12 cellular contexts compared by ENCODE assay signal in the genomic region with DNA sequence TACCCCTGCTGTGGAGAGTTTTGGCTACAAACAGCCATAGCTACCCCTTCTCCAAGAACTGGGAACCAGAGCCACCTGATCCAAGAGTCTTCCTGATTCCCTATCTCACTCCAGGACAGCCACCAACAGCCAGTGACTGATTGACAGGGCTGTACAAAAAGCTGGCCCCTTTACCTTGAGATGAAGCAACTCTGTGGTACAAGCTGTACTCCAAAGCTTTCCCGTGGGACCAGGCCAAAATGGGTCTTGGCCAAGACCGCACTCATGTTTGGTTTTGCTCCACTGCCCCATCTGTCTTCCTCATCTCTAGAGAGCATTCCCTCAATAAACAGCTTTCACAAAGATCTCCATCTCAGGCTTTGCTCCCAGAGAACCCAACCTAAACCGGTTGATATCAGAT. TPM values are rescaled to one million over a fixed set of nuclear protein-coding genes. Genes with fewer than 3 reads are reported as not detected.
DNase-seq lines count a peak whose midpoint lies in the region; ATAC-seq lines count a peak whose summit lies in the region.
"Had no signal": no experiment of that assay in that cellular context is flagged by ENCODE, and none has a peak within 500 bp of the region (broad histone marks: within the 10 kb centered on the region; RNA-seq: fewer than 3 reads in every experiment).

No MANE protein-coding gene starts in this region.

- no peaks in the 10 kb centered on the region for H3K4me1 ChIP-seq in trophoblast cell (ENCODE audit: control insufficient read depth in 1 of 2, insufficient read depth in 2 of 2, low read length in 2 of 2)

- peaks cover 72% of the 10 kb centered on the region for H3K4me1 Mint-ChIP-seq in T-helper 17 cell

- no peak overlapping the region for H4K12ac ChIP-seq in trophoblast cell (ENCODE audit: low read depth, low read length)

- H3K27ac ChIP-seq in trophoblast cell (ENCODE audit: low read depth, low read length) = no peak overlapping the region

- H3K4me3 Mint-ChIP-seq in T-helper 17 cell = no peak overlapping the region
- H3K4me3 Mint-ChIP-seq: effector memory CD8-positive, alpha-beta T cell; IgD-negative memory B cell had no signal

- peak overlapping the region; percentile 96 for H3K27ac Mint-ChIP-seq in T-helper 17 cell
- H3K27ac Mint-ChIP-seq: effector memory CD8-positive, alpha-beta T cell; IgD-negative memory B cell had no signal

- no peak overlapping the region for H3K9ac ChIP-seq in trophoblast cell (ENCODE audit: low read length)

- no peak overlapping the region for H3K4me2 ChIP-seq in trophoblast cell (ENCODE audit: low read length)

- H3K9me3 ChIP-seq in T-helper 17 cell (ENCODE audit: control insufficient read depth, low read length, poor library complexity, severe bottlenecking) = no peaks in the 10 kb centered on the region
- no peaks in the 10 kb centered on the region for H3K9me3 ChIP-seq in trophoblast cell (ENCODE audit: insufficient read depth, low read depth, low read length)

- no peak overlapping the region for H3K14ac ChIP-seq in trophoblast cell (ENCODE audit: low read length)

- H3K27me3 Mint-ChIP-seq in T-helper 17 cell = no peaks in the 10 kb centered on the region
- H3K27me3 Mint-ChIP-seq: effector memory CD8-positive, alpha-beta T cell had no signal

- DNase-seq in DMS 273 treated with DMSO at 0.1 percent for 48 hours (lab: John Stamatoyannopoulos, UW) (peak; percentile 73), T-helper 17 cell (no peak), left ventricle myocardium superior (peak; percentile 85), superior temporal gyrus (ENCODE audit: extremely low spot score) (peak; percentile 35), trophoblast cell (no peak)
- no peak for DNase-seq in stimulated activated CD4-positive, alpha-beta T cell treated with anti-CD3 and anti-CD28 coated beads, Interleukin-2, amount 100 ng/mL, for 48 hours
- DNase-seq: effector memory CD8-positive, alpha-beta T cell; NCI-H2081 treated with DMSO at 0.1 percent for 48 hours; T-helper 9 cell had no signal

- no peak overlapping the region for H2BK120ac ChIP-seq in trophoblast cell (ENCODE audit: insufficient read depth, low read length, poor library complexity)

- intact Hi-C loops in left ventricle myocardium superior (cut with micrococcal nuclease) = loop anchor here (10.0 kb wide), 1 partner anchor 58 kb away; no protein-coding TSS in a partner anchor

- no peaks in the 10 kb centered on the region for H3K79me2 ChIP-seq in trophoblast cell (ENCODE audit: control insufficient read depth, insufficient read depth, low read length, poor library complexity)

- WGBS in trophoblast cell (ENCODE audit: extremely low coverage, insufficient coverage, insufficient read length) = no CpG with 5 or more reads among the region's 3 CpGs

- H3K18ac ChIP-seq in trophoblast cell (ENCODE audit: low read length) = no peak overlapping the region

- H2BK12ac ChIP-seq in trophoblast cell (ENCODE audit: low read length) = no peak overlapping the region

- H3K36me3 ChIP-seq in trophoblast cell (ENCODE audit: control insufficient read depth in 1 of 2, insufficient read depth in 2 of 2, low read length in 2 of 2) = no peaks in the 10 kb centered on the region

- no peak overlapping the region for H3K4me3 ChIP-seq in trophoblast cell (ENCODE audit: low read depth, low read length)

- no peak overlapping the region for H2AK5ac ChIP-seq in trophoblast cell (ENCODE audit: low read length)

- H2BK5ac ChIP-seq in trophoblast cell (ENCODE audit: low read depth, low read length, poor library complexity) = no peak overlapping the region

- no peak overlapping the region for H3K4ac ChIP-seq in trophoblast cell (ENCODE audit: low read depth, low read length)

- no peak overlapping the region for H3K23ac ChIP-seq in trophoblast cell (ENCODE audit: low read length)

- H3K36me3 Mint-ChIP-seq in T-helper 17 cell (ENCODE audit: low read depth) = no peaks in the 10 kb centered on the region
- H3K36me3 Mint-ChIP-seq: IgD-negative memory B cell had no signal

- H2AFZ ChIP-seq in trophoblast cell (ENCODE audit: insufficient read depth, low read length, poor library complexity) = no peak overlapping the region

- H3K27me3 ChIP-seq in trophoblast cell (ENCODE audit: insufficient read depth, low read length) = no peaks in the 10 kb centered on the region

- H3K79me1 ChIP-seq in trophoblast cell (ENCODE audit: low read length) = no peaks in the 10 kb centered on the region

- no peak overlapping the region for H4K8ac ChIP-seq in trophoblast cell (ENCODE audit: low read depth, low read length)

- H4K91ac ChIP-seq in trophoblast cell (ENCODE audit: low read depth, low read length) = no peak overlapping the region

- ATAC-seq in T-helper 17 cell = no peak
- ATAC-seq in left ventricle myocardium superior = peak; percentile 93
- no peak for ATAC-seq in HG02884 (IDR thresholded peaks at IDR 0.05; ENCODE audit: unreplicated experiment)
- ATAC-seq: effector memory CD8-positive, alpha-beta T cell; Panc1 had no signal

RNA-seq across cellular contexts. Expression of gene RNF157, which starts 43.6 kb away (rescaled TPM):
- total RNA-seq in T-helper 17 cell = 10 to 100 TPM; 43.5 to 45.3 TPM
- total RNA-seq in left ventricle myocardium superior = 18.0 TPM
- 0.22 and 0.33 TPM in 2 replicates for polyA plus RNA-seq in trophoblast cell (2013)

RNA-seq across cellular contexts. Expression of gene FOXJ1, which starts 55.6 kb away (rescaled TPM):
- 1 to 10 TPM; 1.3 to 2.1 TPM for total RNA-seq in T-helper 17 cell
- not detected for total RNA-seq in left ventricle myocardium superior
- polyA plus RNA-seq in trophoblast cell (2013) = 0.07 and 0.11 TPM in 2 replicates
- polyA plus RNA-seq: IgD-negative memory B cell had no signal

Comparison
In these comparisons a context has a peak if more than half of its experiments do, and no peak if none do; other contexts are left out.
1. DNase-seq: peak in DMS 273 treated with DMSO at 0.1 percent for 48 hours (single experiment), left ventricle myocardium superior (single experiment) and superior temporal gyrus (single experiment); none in T-helper 17 cell (0 of 3), stimulated activated CD4-positive, alpha-beta T cell treated with anti-CD3 and anti-CD28 coated beads, Interleukin-2, amount 100 ng/mL, for 48 hours (0 of 2) and trophoblast cell (0 of 2).